ENCODE assay signal across 28 cellular contexts in genomic region chr7:139159900-139160675, GRCh38. TPM values are rescaled to one million over a fixed set of nuclear protein-coding genes. Genes with fewer than 3 reads are reported as not detected.
A peak's percentile ranks its signal among the peaks of the same experiment; 100 is the strongest.
DNase-seq lines count a peak whose midpoint lies in the region; ATAC-seq, FAIRE-seq and TF ChIP-seq lines count a peak whose summit lies in the region.
"Had no signal": no experiment of that assay in that cellular context is flagged by ENCODE, and none has a peak within 500 bp of the region (broad histone marks: within the 10 kb centered on the region; RNA-seq: fewer than 3 reads in every experiment).

No MANE protein-coding gene starts in this region.

- intact Hi-C loops in colonic mucosa (cut with DNase I) = no loop called here

- H3K23ac ChIP-seq in mesendoderm (ENCODE audit: low read length) = no peak overlapping the region

- no peak overlapping the region for H2BK5ac ChIP-seq in mesendoderm (ENCODE audit: low read length)

- FAIRE-seq in A549 (lab: Jason Lieb, UNC) = no peak
- FAIRE-seq in RCC 7860 (lab: Jason Lieb, UNC) = peak; percentile 11
- FAIRE-seq: HTR-8/SVneo, TTC549 had no signal

- no peak overlapping the region for H2AK5ac ChIP-seq in mesendoderm (ENCODE audit: low read length)

- no peak overlapping the region for H3K4ac ChIP-seq in mesendoderm (ENCODE audit: low read depth, low read length)

- H3K9ac ChIP-seq in colonic mucosa (ENCODE audit: low read depth in 2 of 2, low read length in 2 of 2) (no peak overlapping the region), mesendoderm (ENCODE audit: low read length) (no peak overlapping the region)

- H3K4me1 ChIP-seq in A549 (peaks cover 8% of the 10 kb centered on the region; the same call in 1 of the 3 replicates), foreskin keratinocyte (no peaks in the 10 kb centered on the region), colonic mucosa (no peaks in the 10 kb centered on the region), mesendoderm (ENCODE audit: control insufficient read depth, low read depth, low read length) (no peaks in the 10 kb centered on the region), suprapubic skin (no peaks in the 10 kb centered on the region)
- H3K4me1 ChIP-seq: body of pancreas had no signal

- DNase-seq in A549 (ENCODE audit: low read depth in 1 of 2, low spot score in 1 of 2) = no peak
- no peak for DNase-seq in HEK293T (ENCODE audit: extremely low spot score)
- DNase-seq in RCC 7860 (ENCODE audit: low spot score) = no peak
- peak; percentile 4 to 12 for DNase-seq in foreskin keratinocyte
- no peak for DNase-seq in colonic mucosa
- DNase-seq in mesendoderm = no peak
- no peak for DNase-seq in suprapubic skin (ENCODE audit: low spot score in 2 of 2)
- DNase-seq: 8988T; activated CD4-positive, alpha-beta T cell treated with anti-CD3 and anti-CD28 coated beads, Interleukin-2, amount 50 U/mL, for 4 hours; activated naive CD4-positive, alpha-beta T cell treated with Interleukin-2 at 50 U/mL for 16 hours; body of pancreas; CD4-positive, CD25-positive, alpha-beta regulatory T cell; cerebellar nuclear complex; dorsolateral prefrontal cortex; hippocampal formation; left colon; NCI-H2107; NCI-H345; NCI-H69; ovary; retina; SHP77; stimulated activated naive CD4-positive, alpha-beta T cell treated with Interleukin-2 at 50 U/mL for 16 hours; T-helper 17 cell had no signal

- H3K4me2 ChIP-seq in A549 = 0 out of 3 replicates have a peak overlapping the region, but pooled peaks have one; percentile 1
- H3K4me2 ChIP-seq in mesendoderm (ENCODE audit: low read length) = no peak overlapping the region

- no peak overlapping the region for H3K18ac ChIP-seq in mesendoderm (ENCODE audit: low read length)

- H3K79me2 ChIP-seq in mesendoderm (ENCODE audit: control insufficient read depth, insufficient read depth, low read length) = no peaks in the 10 kb centered on the region

- POLR2A ChIA-PET in A549 (lab: Yijun Ruan, JAX) (no interaction called here), HEK293T (lab: Yijun Ruan, JAX) (no interaction called here)

- H4K5ac ChIP-seq in mesendoderm (ENCODE audit: low read length) = no peak overlapping the region

- TF ChIP-seq EP300 in A549 (IDR thresholded peaks at IDR 0.05) (no peak), suprapubic skin (IDR thresholded peaks at IDR 0.05) (no peak)

- no peak overlapping the region for H4K8ac ChIP-seq in mesendoderm (ENCODE audit: low read depth, low read length)

- no peaks in the 10 kb centered on the region for H3K79me1 ChIP-seq in mesendoderm (ENCODE audit: low read length)

- H3K36me3 ChIP-seq in colonic mucosa (no peaks in the 10 kb centered on the region), mesendoderm (ENCODE audit: control insufficient read depth, insufficient read depth, low read length) (no peaks in the 10 kb centered on the region), suprapubic skin (no peaks in the 10 kb centered on the region)
- H3K36me3 ChIP-seq: ovary had no signal

- WGBS in A549 (ENCODE audit: missing lambda C conversion rate) = 79% methylated on average over 10 of the region's 10 CpGs
- WGBS in mesendoderm (ENCODE audit: extremely low coverage, insufficient coverage, low lambda C conversion rate) = no CpG with 5 or more reads among the region's 10 CpGs
- WGBS in suprapubic skin = 96% methylated on average over 10 of the region's 10 CpGs

- TF ChIP-seq RAD21 in A549 (conservative IDR thresholded peaks at IDR 0.05 in 1 of 2, IDR thresholded peaks at IDR 0.05 in 1 of 2) = no peak

- H3K27ac ChIP-seq in A549 = no peak overlapping the region
- no peak overlapping the region for H3K27ac ChIP-seq in foreskin keratinocyte
- no peak overlapping the region for H3K27ac ChIP-seq in colonic mucosa
- no peak overlapping the region for H3K27ac ChIP-seq in mesendoderm (ENCODE audit: low read depth, low read length)
- no peak overlapping the region for H3K27ac ChIP-seq in suprapubic skin
- H3K27ac ChIP-seq: body of pancreas, dorsolateral prefrontal cortex, ovary, skin epidermis had no signal

- CTCF ChIA-PET in A549 (lab: Yijun Ruan, JAX) = interaction anchor here (0.6 kb wide), 1 partner anchor 35 kb away, joined by 3 read pairs; no protein-coding TSS in a partner anchor
- CTCF ChIA-PET in HEK293T (lab: Yijun Ruan, JAX) = no interaction called here

- no peak overlapping the region for H3K56ac ChIP-seq in mesendoderm (ENCODE audit: low read length)

- no peak overlapping the region for H2BK120ac ChIP-seq in mesendoderm (ENCODE audit: low read depth, low read length)

- TF ChIP-seq CTCF in A549 (IDR thresholded peaks at IDR 0.05) (no peak), foreskin keratinocyte (conservative IDR thresholded peaks at IDR 0.05) (no peak), colonic mucosa (IDR thresholded peaks at IDR 0.05) (no peak), suprapubic skin (IDR thresholded peaks at IDR 0.05) (no peak)

- H3K4me3 ChIP-seq in A549 = no peak overlapping the region
- no peak overlapping the region for H3K4me3 ChIP-seq in colonic mucosa
- H3K4me3 ChIP-seq in mesendoderm (ENCODE audit: low read length) = no peak overlapping the region
- no peak overlapping the region for H3K4me3 ChIP-seq in suprapubic skin
- H3K4me3 ChIP-seq: body of pancreas, dorsolateral prefrontal cortex, ovary, skin epidermis had no signal

- no peak overlapping the region for H2BK15ac ChIP-seq in mesendoderm (replicated peaks; ENCODE audit: low read depth)

- H3K27me3 ChIP-seq in foreskin keratinocyte (no peaks in the 10 kb centered on the region), colonic mucosa (no peaks in the 10 kb centered on the region), mesendoderm (ENCODE audit: insufficient read depth, low read length, poor library complexity) (no peaks in the 10 kb centered on the region), suprapubic skin (no peaks in the 10 kb centered on the region)
- H3K27me3 ChIP-seq: body of pancreas, dorsolateral prefrontal cortex, ovary had no signal

- H3K9me3 ChIP-seq in A549 (peaks cover 13% of the 10 kb centered on the region), colonic mucosa (no peaks in the 10 kb centered on the region), suprapubic skin (no peaks in the 10 kb centered on the region)
- H3K9me3 ChIP-seq: body of pancreas, ovary had no signal

- TF ChIP-seq POLR2A in A549 (IDR thresholded peaks at IDR 0.05; ENCODE audit: low read length) = no peak
- no peak for TF ChIP-seq POLR2A in suprapubic skin (IDR thresholded peaks at IDR 0.05)

- no peak for ATAC-seq in A549
- peak; percentile 33 for ATAC-seq in foreskin keratinocyte
- ATAC-seq in HG03520 (IDR thresholded peaks at IDR 0.05; ENCODE audit: unreplicated experiment) = no peak
- ATAC-seq: body of pancreas, left colon, T-helper 17 cell had no signal

TF ChIP-seq in A549, 52 proteins besides CTCF, POLR2A, EP300 and RAD21 (continues in another document):
- TF ChIP-seq HOXB13 (CRISPR knock-in tag; IDR thresholded peaks at IDR 0.05; ENCODE audit: low read depth) = no peak
- no peak for TF ChIP-seq RARB (CRISPR knock-in tag; IDR thresholded peaks at IDR 0.05)
- no peak for TF ChIP-seq SMC3 (IDR thresholded peaks at IDR 0.05)
- TF ChIP-seq RFX5 (IDR thresholded peaks at IDR 0.05) = no peak
- no peak for TF ChIP-seq HOXB5 (CRISPR knock-in tag; IDR thresholded peaks at IDR 0.05)
- TF ChIP-seq NR3C1 (IDR thresholded peaks at IDR 0.05) = no peak
- TF ChIP-seq ZFP36 (IDR thresholded peaks at IDR 0.05; ENCODE audit: borderline replicate concordance, partially characterized antibody) = no peak
- no peak for TF ChIP-seq TFCP2L1 (CRISPR knock-in tag; IDR thresholded peaks at IDR 0.05)
- 0 out of 2 replicates have a peak, but pooled peaks have one; percentile 11 for TF ChIP-seq HES2 (IDR thresholded peaks at IDR 0.05)
- TF ChIP-seq MYC (IDR thresholded peaks at IDR 0.05; ENCODE audit: borderline replicate concordance, low read length) = no peak
- TF ChIP-seq JUNB (IDR thresholded peaks at IDR 0.05) = no peak
- TF ChIP-seq EHMT2 (IDR thresholded peaks at IDR 0.05; ENCODE audit: low read depth) = no peak

TF ChIP-seq in HEK293T, 16 proteins besides CTCF, POLR2A, EP300 and RAD21:
- TF ChIP-seq ZNF384 (IDR thresholded peaks at IDR 0.05) (peak; percentile 51; the same call in 1 of the 2 replicates), ELF4 (IDR thresholded peaks at IDR 0.05) (no peak), TARDBP (IDR thresholded peaks at IDR 0.05) (no peak), BHLHE40 (IDR thresholded peaks at IDR 0.05; ENCODE audit: borderline replicate concordance) (no peak), NFRKB (IDR thresholded peaks at IDR 0.05) (no peak), ARNT (IDR thresholded peaks at IDR 0.05) (no peak)

RNA-seq across cellular contexts. Expression of gene ZC3HAV1, which starts 50.6 kb away (rescaled TPM):
- 32.1 and 36.8 TPM in 2 replicates for polyA plus RNA-seq in A549 (2011; rRNA removed)
- 12.0 and 15.0 TPM in 2 replicates for polyA plus RNA-seq in A549 (2012; cell fraction: cytosol; rRNA removed)
- polyA plus RNA-seq in A549 (2012; cell fraction: nucleus; rRNA removed) = 13.8 and 15.4 TPM in 2 replicates
- polyA plus RNA-seq in A549 (2017; fragmentation: RNase III; extraction: RNeasy Plus Mini Kit Qiagen cat#74134 plus additional on column Dnase treatment) = 22.2 to 22.7 TPM (median 22.6 TPM) in 3 replicates
- 55.8 and 65.1 TPM in 2 replicates for polyA minus RNA-seq in A549 (2011; rRNA and poly(A)+ RNA removed)
- 36.4 and 43.2 TPM in 2 replicates for total RNA-seq in foreskin keratinocyte
- 12.9 and 13.9 TPM in 2 replicates for polyA plus RNA-seq in foreskin keratinocyte
- total RNA-seq in colonic mucosa = 10 to 100 TPM; 29.0 to 33.8 TPM
- 46.4 TPM for polyA plus RNA-seq in mesendoderm (2013, experiment 1 of 2)
- polyA plus RNA-seq in mesendoderm (2013, experiment 2 of 2) = 44.8 TPM
- 10 to 100 TPM; 27.0 to 34.4 (median 29.8) TPM for total RNA-seq in suprapubic skin

Comparison
In these comparisons a context has a peak if more than half of its experiments do, and no peak if none do; other contexts are left out.
1. DNase-seq: peak in foreskin keratinocyte (2 of 2); none in A549 (0 of 2), HEK293T (single experiment), RCC 7860 (single experiment), colonic mucosa (single experiment), mesendoderm (single experiment) and suprapubic skin (0 of 2).